Comparison of ENCODE assay signal across 8 cellular contexts in genomic region chr18:23437357-23438045, GRCh38.
DNase-seq lines count a peak whose midpoint lies in the region; ATAC-seq and TF ChIP-seq lines count a peak whose summit lies in the region.

No MANE protein-coding gene starts in this region.

- peak; percentile 11 for DNase-seq in AG09309 (ENCODE audit: low read depth)
- peak; percentile 79 for DNase-seq in NCI-H345 (lab: John Stamatoyannopoulos, UW)
- peak; percentile 74 to 77 for DNase-seq in activated CD4-positive, alpha-beta T cell treated with anti-CD3 and anti-CD28 coated beads for 4 hours
- peak; percentile 74 for DNase-seq in kidney tubule cell (ENCODE audit: low spot score)
- peak; percentile 21 to 60 for DNase-seq in stimulated activated CD4-positive, alpha-beta T cell treated with anti-CD3 and anti-CD28 coated beads, Interleukin-1b, Interleukin-23, amount 100 ng/mL, for 1 hour (ENCODE audit: low read depth in 2 of 2)

- H3K4me3 ChIP-seq in AG09309 (ENCODE audit: control insufficient read depth, low read depth, low read length), result peak overlapping the region; percentile 99

- ATAC-seq in GM18867 (IDR thresholded peaks at IDR 0.05; ENCODE audit: unreplicated experiment) (peak; percentile 99), HG03103 (IDR thresholded peaks at IDR 0.05; ENCODE audit: low read depth, unreplicated experiment) (peak; percentile 98)

- TF ChIP-seq CTCF in AG09309 (IDR thresholded peaks at IDR 0.05; ENCODE audit: control insufficient read depth, insufficient read depth, low read depth, low read length, missing control alignments), result no peak

- peak overlapping the region; percentile 39 for H3K27ac ChIP-seq in cingulate gyrus (ENCODE audit: low read depth, low read length)

Comparison
In these comparisons a context has a peak if more than half of its experiments do, and no peak if none do; other contexts are left out.
1. Peak in every context shown above with its lines: DNase-seq, ATAC-seq, H3K4me3 ChIP-seq and H3K27ac ChIP-seq.
2. DNase-seq: peak in every context shown above with its lines; median percentile 79 in NCI-H345; 76 in activated CD4-positive, alpha-beta T cell treated with anti-CD3 and anti-CD28 coated beads for 4 hours; 74 in kidney tubule cell; 40 in stimulated activated CD4-positive, alpha-beta T cell treated with anti-CD3 and anti-CD28 coated beads, Interleukin-1b, Interleukin-23, amount 100 ng/mL, for 1 hour; 11 in AG09309.